28 cellular contexts compared by ENCODE assay signal in genomic region chr17:81163703-81164413, GRCh38. TPM values are rescaled to one million over a fixed set of nuclear protein-coding genes. Genes with fewer than 3 reads are reported as not detected.
DNase-seq lines count a peak whose midpoint lies in the region; ATAC-seq and TF ChIP-seq lines count a peak whose summit lies in the region.
"Had no signal": no experiment of that assay in that cellular context is flagged by ENCODE, and none has a peak within 500 bp of the region (broad histone marks: within the 10 kb centered on the region; RNA-seq: fewer than 3 reads in every experiment).

No MANE protein-coding gene starts in this region.

- peak overlapping the region; percentile 66 for H3K4me3 Mint-ChIP-seq in mesothelial cell of epicardium
- H3K4me3 Mint-ChIP-seq: activated CD4-positive, alpha-beta T cell treated with anti-CD3 and anti-CD28 coated beads, Interleukin-2, amount 10 ng/mL, durations not matched to agents 7 days and 5 days; activated naive CD4-positive, alpha-beta T cell treated with anti-CD3 and anti-CD28 coated beads for 36 hours; stimulated activated naive B cell treated with anti-CD40 and anti-IgM and Interleukin-4, amounts not matched to agents 10 μg/mL and 1 μg/mL and 100 μg/mL, for 72 hours; T-helper 2 cell treated with Interferon-gamma antibody and Interleukin-4, amounts not matched to agents 5 μg/mL and 100 μg/mL, for 36 hours had no signal

- no peaks in the 10 kb centered on the region for H3K27me3 Mint-ChIP-seq in mesothelial cell of epicardium (ENCODE audit: low read depth)

- peaks cover 11% of the 10 kb centered on the region for H3K4me1 Mint-ChIP-seq in mesothelial cell of epicardium
- H3K4me1 Mint-ChIP-seq: activated CD4-positive, alpha-beta T cell treated with anti-CD3 and anti-CD28 coated beads, Interleukin-2, amount 10 ng/mL, durations not matched to agents 7 days and 5 days; H9 had no signal

- H3K36me3 Mint-ChIP-seq in mesothelial cell of epicardium, result no peaks in the 10 kb centered on the region
- H3K36me3 Mint-ChIP-seq: stimulated activated naive B cell treated with anti-CD40 and anti-IgM and Interleukin-4, amounts not matched to agents 10 μg/mL and 1 μg/mL and 100 μg/mL, for 72 hours had no signal

- H3K27ac Mint-ChIP-seq in mesothelial cell of epicardium, result no peak overlapping the region
- H3K27ac Mint-ChIP-seq: activated CD4-positive, alpha-beta T cell treated with anti-CD3 and anti-CD28 coated beads, Interleukin-2, amount 10 ng/mL, durations not matched to agents 7 days and 5 days; activated naive CD4-positive, alpha-beta T cell treated with anti-CD3 and anti-CD28 coated beads for 36 hours; CD4-positive, alpha-beta T cell; H9; nephron progenitor cell; stimulated activated naive B cell treated with anti-CD40 and anti-IgM and Interleukin-4, amounts not matched to agents 10 μg/mL and 1 μg/mL and 100 μg/mL, for 72 hours; T-helper 2 cell treated with Interferon-gamma antibody and Interleukin-4, amounts not matched to agents 5 μg/mL and 100 μg/mL, for 36 hours had no signal

- no peak for TF ChIP-seq CTCF in mesothelial cell of epicardium (IDR thresholded peaks at IDR 0.05; ENCODE audit: unreplicated experiment)

- DNase-seq in activated naive CD4-positive, alpha-beta T cell treated with anti-CD3 and anti-CD28 coated beads, Interleukin-2, amount 50 U/mL, for 16 hours, result peak; percentile 9
- no peak for DNase-seq in activated naive CD4-positive, alpha-beta T cell (lab: John Stamatoyannopoulos, UW)
- DNase-seq in caudate nucleus (lab: John Stamatoyannopoulos, UW) (peak in 1 of 61 donors; percentile 31), mesothelial cell of epicardium (ENCODE audit: low spot score in 2 of 2, unreplicated experiment in 2 of 2) (no peak), substantia nigra (lab: John Stamatoyannopoulos, UW) (peak in 1 of 49 donors; percentile 81), hippocampal formation (lab: John Stamatoyannopoulos, UW) (no peak)
- DNase-seq: 8988T; activated CD4-positive, alpha-beta T cell treated with anti-CD3 and anti-CD28 coated beads, Interleukin-2, amount 10 ng/mL, durations not matched to agents 7 days and 5 days; activated naive CD4-positive, alpha-beta T cell treated with anti-CD3 and anti-CD28 coated beads for 36 hours; activated T-cell treated with anti-CD3 and anti-CD28 coated beads, Interleukin-2, amount 50 U/mL, for 48 hours; amniotic stem cell; CD4-positive, alpha-beta T cell; gastrocnemius medialis; H9; left ventricle myocardium inferior; midbrain; NCI-H1436 treated with DMSO at 0.1 percent for 48 hours; NCI-H2107; NCI-H446; NCI-H774; nephron progenitor cell; stimulated activated CD4-positive, alpha-beta T cell treated with anti-CD3 and anti-CD28 coated beads, Interleukin-15, amount 100 ng/mL, for 24 hours; stimulated activated naive B cell treated with anti-CD40 and anti-IgM and Interleukin-4, amounts not matched to agents 10 μg/mL and 1 μg/mL and 100 μg/mL, for 72 hours had no signal

- H3K27ac ChIP-seq in caudate nucleus (ENCODE audit: low read depth, low read length), result peak overlapping the region; percentile 96
- H3K27ac ChIP-seq in substantia nigra (ENCODE audit: low read depth, low read length, poor library complexity, severe bottlenecking), result peak overlapping the region; percentile 98
- H3K27ac ChIP-seq: gastrocnemius medialis, suprapubic skin had no signal

- ATAC-seq in GM18868 (IDR thresholded peaks at IDR 0.05; ENCODE audit: unreplicated experiment) (no peak), HG02973 (IDR thresholded peaks at IDR 0.05; ENCODE audit: unreplicated experiment) (no peak)
- ATAC-seq: gastrocnemius medialis; stimulated activated naive B cell treated with anti-CD40 and anti-IgM and Interleukin-4, amounts not matched to agents 10 μg/mL and 1 μg/mL and 100 μg/mL, for 72 hours had no signal

- H3K9me3 Mint-ChIP-seq in mesothelial cell of epicardium, result no peaks in the 10 kb centered on the region
- H3K9me3 Mint-ChIP-seq: activated CD4-positive, alpha-beta T cell treated with anti-CD3 and anti-CD28 coated beads, Interleukin-2, amount 10 ng/mL, durations not matched to agents 7 days and 5 days; activated naive CD4-positive, alpha-beta T cell treated with anti-CD3 and anti-CD28 coated beads for 36 hours; CD4-positive, alpha-beta T cell; H9; nephron progenitor cell; stimulated activated naive B cell treated with anti-CD40 and anti-IgM and Interleukin-4, amounts not matched to agents 10 μg/mL and 1 μg/mL and 100 μg/mL, for 72 hours; T-helper 2 cell treated with Interferon-gamma antibody and Interleukin-4, amounts not matched to agents 5 μg/mL and 100 μg/mL, for 36 hours had no signal

RNA-seq across cellular contexts. Expression of gene PVALEF, which starts 1.4 kb away (rescaled TPM):
- total RNA-seq in mesothelial cell of epicardium, result 0.22 to 0.62 TPM (median 0.47 TPM) in 3 replicates
- total RNA-seq: activated CD4-positive, alpha-beta T cell treated with anti-CD3 and anti-CD28 coated beads, Interleukin-2, amount 10 ng/mL, durations not matched to agents 7 days and 5 days; activated naive CD4-positive, alpha-beta T cell treated with anti-CD3 and anti-CD28 coated beads for 36 hours; CD4-positive, alpha-beta T cell; gastrocnemius medialis; H9; HT1080; left ventricle myocardium inferior; suprapubic skin had no signal

RNA-seq across cellular contexts. Expression of gene AATK, which starts 2.2 kb away (rescaled TPM):
- 14.8 to 17.3 TPM (median 15.2 TPM) in 3 replicates for total RNA-seq in mesothelial cell of epicardium

RNA-seq across cellular contexts. Expression of gene CEP131, which starts 58.9 kb away (rescaled TPM):
- total RNA-seq in mesothelial cell of epicardium, result 26.3 to 27.6 TPM (median 27.3 TPM) in 3 replicates
